ENCODE assay signal across 9 cellular contexts in the genomic region with DNA sequence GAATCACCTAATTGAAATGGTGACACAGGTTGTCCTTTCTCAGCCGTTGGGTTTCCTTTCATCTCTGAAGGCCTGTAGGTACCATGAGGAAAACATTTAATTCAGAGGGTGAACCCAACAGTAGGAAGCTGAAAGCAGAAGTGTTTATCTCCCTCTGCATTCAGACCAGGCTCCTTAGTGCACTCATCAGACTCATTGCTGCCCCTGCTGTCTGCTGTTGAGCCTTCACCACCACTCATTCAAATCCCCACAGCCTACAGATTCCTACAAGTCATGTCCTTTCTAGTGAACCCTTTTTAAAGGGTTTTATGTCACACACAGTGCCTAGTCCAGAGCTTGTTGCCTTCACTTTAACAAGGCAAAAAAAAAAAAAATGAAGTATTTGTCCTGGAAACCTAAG. TPM values are rescaled to one million over a fixed set of nuclear protein-coding genes. Genes with fewer than 3 reads are reported as not detected.
A peak's percentile ranks its signal among the peaks of the same experiment; 100 is the strongest.
DNase-seq lines count a peak whose midpoint lies in the region; ATAC-seq and TF ChIP-seq lines count a peak whose summit lies in the region.
"Had no signal": no experiment of that assay in that cellular context is flagged by ENCODE, and none has a peak within 500 bp of the region (broad histone marks: within the 10 kb centered on the region; RNA-seq: fewer than 3 reads in every experiment).

No MANE protein-coding gene starts in this region.

- no peak overlapping the region for H2AFZ ChIP-seq in fibroblast of lung (ENCODE audit: low read length)
- H2AFZ ChIP-seq in smooth muscle cell (ENCODE audit: low read depth): no peak overlapping the region

- H3K4me3 ChIP-seq in fibroblast of lung (replicated peaks in 1 of 4; ENCODE audit: control extremely low read depth in 1 of 4, insufficient read depth in 1 of 4, low read depth in 3 of 4, low read length in 4 of 4): no peak overlapping the region
- no peak overlapping the region for H3K4me3 ChIP-seq in smooth muscle cell

- H3F3A ChIP-seq in smooth muscle cell (ENCODE audit: low read depth): no peaks in the 10 kb centered on the region

- H3K27me3 ChIP-seq in fibroblast of lung (ENCODE audit: control insufficient read depth, insufficient read depth, low read length): no peaks in the 10 kb centered on the region
- H3K27me3 ChIP-seq in smooth muscle cell (ENCODE audit: low read depth): no peaks in the 10 kb centered on the region

- H3K9ac ChIP-seq in fibroblast of lung (ENCODE audit: insufficient read depth, low read length) (no peak overlapping the region), smooth muscle cell (ENCODE audit: low read depth) (no peak overlapping the region)

- DNase-seq in NCI-H446 (lab: John Stamatoyannopoulos, UW) (peak; percentile 1 to 5), NCI-H446 treated with DMSO at 0.1 percent for 48 hours (lab: John Stamatoyannopoulos, UW) (no peak), SKM-1 (lab: John Stamatoyannopoulos, UW; ENCODE audit: unreplicated experiment) (peak; percentile 79), fibroblast of lung (ENCODE audit: low read depth in 2 of 2) (peak; percentile 13 to 68), smooth muscle cell (lab: John Stamatoyannopoulos, UW; ENCODE audit: unreplicated experiment) (no peak), NCI-H2107 (lab: John Stamatoyannopoulos, UW) (no peak)

- H3K79me2 ChIP-seq in fibroblast of lung (ENCODE audit: control insufficient read depth, insufficient read depth, low read length) (no peaks in the 10 kb centered on the region), smooth muscle cell (ENCODE audit: low read depth) (peaks cover 19% of the 10 kb centered on the region)

- H3K27ac ChIP-seq in fibroblast of lung (ENCODE audit: insufficient read depth, low read length) (no peak overlapping the region), smooth muscle cell (ENCODE audit: low read depth) (no peak overlapping the region)

- H3K36me3 ChIP-seq in fibroblast of lung (ENCODE audit: control insufficient read depth, insufficient read depth, low read length): no peaks in the 10 kb centered on the region
- H3K36me3 ChIP-seq in smooth muscle cell (ENCODE audit: low read depth): no peaks in the 10 kb centered on the region

- H4K20me1 ChIP-seq in fibroblast of lung (ENCODE audit: control insufficient read depth, extremely low read depth, insufficient read depth, low read length) (no peaks in the 10 kb centered on the region), smooth muscle cell (ENCODE audit: low read depth) (peaks cover 60% of the 10 kb centered on the region)

- 50% methylated on average over 1 of the region's 1 CpG for WGBS in smooth muscle cell (ENCODE audit: low lambda C conversion rate)

- no peaks in the 10 kb centered on the region for H3K9me3 ChIP-seq in fibroblast of lung (ENCODE audit: control insufficient read depth, insufficient read depth, low read depth, low read length)
- H3K9me3 ChIP-seq in smooth muscle cell (replicated peaks; ENCODE audit: low read depth): no peaks in the 10 kb centered on the region

- TF ChIP-seq CTCF in fibroblast of lung (conservative IDR thresholded peaks at IDR 0.05 in 1 of 2, IDR thresholded peaks at IDR 0.05 in 1 of 2; ENCODE audit: low read depth in 1 of 2, low read length in 2 of 2) (peak; percentile 51 to 55), smooth muscle cell (IDR thresholded peaks at IDR 0.05; ENCODE audit: borderline replicate concordance, insufficient read depth, poor library complexity, severe bottlenecking) (peak; percentile 16)

- no peak overlapping the region for H3K4me2 ChIP-seq in fibroblast of lung (ENCODE audit: extremely low read depth, insufficient read depth, low read length)
- H3K4me2 ChIP-seq in smooth muscle cell: no peak overlapping the region

- ATAC-seq in GM19463 (IDR thresholded peaks at IDR 0.05; ENCODE audit: unreplicated experiment) (peak; percentile 83), HG03432 (IDR thresholded peaks at IDR 0.05; ENCODE audit: unreplicated experiment) (peak; percentile 98)

- H3K4me1 ChIP-seq in fibroblast of lung (ENCODE audit: control insufficient read depth, extremely low read depth, insufficient read depth, low read length): no peaks in the 10 kb centered on the region
- no peaks in the 10 kb centered on the region for H3K4me1 ChIP-seq in smooth muscle cell (ENCODE audit: low read depth)

RNA-seq across cellular contexts. Expression of gene WDR48, which starts 13.4 kb away (rescaled TPM):
- 41.9 and 44.9 TPM in 2 replicates for total RNA-seq in fibroblast of lung
- polyA plus RNA-seq in fibroblast of lung: 24.8 and 35.1 TPM in 2 replicates
- 14.5 and 20.5 TPM in 2 replicates for polyA plus RNA-seq in fibroblast of lung (2012)
- 3.4 and 4.8 TPM in 2 replicates for polyA minus RNA-seq in fibroblast of lung (ENCODE audit: low replicate concordance)
- 34.6 and 37.1 TPM in 2 replicates for total RNA-seq in smooth muscle cell
- 26.9 TPM in 2 replicates for polyA plus RNA-seq in smooth muscle cell

RNA-seq across cellular contexts. Expression of gene SCN11A, which starts 13.5 kb away (rescaled TPM):
- under 0.01 and 0.17 TPM in 2 replicates for total RNA-seq in fibroblast of lung
- polyA plus RNA-seq in fibroblast of lung: 0.01 and 0.05 TPM in 2 replicates
- polyA plus RNA-seq in fibroblast of lung (2012): 0.03 TPM in 1 of 2 replicates, not detected in the other
- polyA minus RNA-seq in fibroblast of lung (ENCODE audit: low replicate concordance): not detected in 2 replicates
- 0.04 TPM in 1 of 2 replicates, not detected in the other for total RNA-seq in smooth muscle cell
- not detected in 2 replicates for polyA plus RNA-seq in smooth muscle cell
- polyA plus RNA-seq: CD4-positive, alpha-beta memory T cell had no signal

RNA-seq across cellular contexts. Expression of gene GORASP1, which starts 42.2 kb away (rescaled TPM):
- 27.2 and 37.5 TPM in 2 replicates for total RNA-seq in fibroblast of lung
- polyA plus RNA-seq in fibroblast of lung: 32.1 and 34.3 TPM in 2 replicates
- 30.9 and 33.4 TPM in 2 replicates for polyA plus RNA-seq in fibroblast of lung (2012)
- 80.7 and 103 TPM in 2 replicates for polyA minus RNA-seq in fibroblast of lung (ENCODE audit: low replicate concordance)
- total RNA-seq in smooth muscle cell: 27.6 and 29.5 TPM in 2 replicates
- 41.6 and 57.0 TPM in 2 replicates for polyA plus RNA-seq in smooth muscle cell

RNA-seq across cellular contexts. Expression of gene TTC21A, which starts 42.3 kb away (rescaled TPM):
- 1.5 and 2.1 TPM in 2 replicates for total RNA-seq in fibroblast of lung
- polyA plus RNA-seq in fibroblast of lung: 1.6 and 1.8 TPM in 2 replicates
- polyA plus RNA-seq in fibroblast of lung (2012): 1.5 and 1.7 TPM in 2 replicates
- 2.9 and 3.3 TPM in 2 replicates for polyA minus RNA-seq in fibroblast of lung (ENCODE audit: low replicate concordance)
- total RNA-seq in smooth muscle cell: 1.7 and 2.3 TPM in 2 replicates
- polyA plus RNA-seq in smooth muscle cell: 10.2 and 10.6 TPM in 2 replicates

Comparison
In these comparisons a context has a peak if more than half of its experiments do, and no peak if none do; other contexts are left out.
1. DNase-seq: peak in NCI-H446 (2 of 2), SKM-1 (single experiment) and fibroblast of lung (2 of 2); none in NCI-H446 treated with DMSO at 0.1 percent for 48 hours (single experiment), smooth muscle cell (single experiment) and NCI-H2107 (single experiment).